In genomic region chrX:323721-324628, GRCh38 we compare ENCODE assay signal across 8 cellular contexts. TPM values are rescaled to one million over a fixed set of nuclear protein-coding genes. Genes with fewer than 3 reads are reported as not detected.
DNase-seq lines count a peak whose midpoint lies in the region; ATAC-seq and TF ChIP-seq lines count a peak whose summit lies in the region.

No MANE protein-coding gene starts in this region.

- peaks cover 4% of the 10 kb centered on the region for H3K27me3 Mint-ChIP-seq in activated naive CD8-positive, alpha-beta T cell treated with anti-CD3 and anti-CD28 coated beads for 36 hours
- peaks cover 15 to 21% (median 16%) of the 10 kb centered on the region in 3 donors for H3K27me3 Mint-ChIP-seq in immature natural killer cell (ENCODE audit: low read depth in 3 of 3)
- peaks cover 5% of the 10 kb centered on the region for H3K27me3 Mint-ChIP-seq in type B pancreatic cell

- H3K27ac ChIP-seq in substantia nigra (ENCODE audit: low read depth, low read length, poor library complexity, severe bottlenecking): no peak overlapping the region

- ATAC-seq in HG03442 (IDR thresholded peaks at IDR 0.05; ENCODE audit: unreplicated experiment) (peak; percentile 27), GM18873 (IDR thresholded peaks at IDR 0.05; ENCODE audit: low FRiP score, unreplicated experiment) (no peak)

- peak; percentile 25 for TF ChIP-seq CTCF in AG09309 (IDR thresholded peaks at IDR 0.05; ENCODE audit: control insufficient read depth, insufficient read depth, low read depth, low read length, missing control alignments)
- TF ChIP-seq CTCF in type B pancreatic cell (conservative IDR thresholded peaks at IDR 0.05): peak; percentile 47

- H3K4me3 ChIP-seq in AG09309 (ENCODE audit: control insufficient read depth, low read depth, low read length): no peak overlapping the region

- H3K27ac Mint-ChIP-seq in activated naive CD8-positive, alpha-beta T cell treated with anti-CD3 and anti-CD28 coated beads for 36 hours: no peak overlapping the region
- H3K27ac Mint-ChIP-seq in immature natural killer cell: peak overlapping the region in 4 of 6 donors; percentile 92 to 97 (median 94)
- H3K27ac Mint-ChIP-seq in type B pancreatic cell: peak overlapping the region; percentile 90

- H3K9me3 Mint-ChIP-seq in activated naive CD8-positive, alpha-beta T cell treated with anti-CD3 and anti-CD28 coated beads for 36 hours: no peaks in the 10 kb centered on the region
- H3K9me3 Mint-ChIP-seq in immature natural killer cell (no peaks in the 10 kb centered on the region), type B pancreatic cell (no peaks in the 10 kb centered on the region)

- H3K4me1 Mint-ChIP-seq in activated naive CD8-positive, alpha-beta T cell treated with anti-CD3 and anti-CD28 coated beads for 36 hours: peaks cover 16% of the 10 kb centered on the region
- H3K4me1 Mint-ChIP-seq in immature natural killer cell (peaks cover 22 to 30% of the 10 kb centered on the region in 2 donors), type B pancreatic cell (ENCODE audit: unreplicated experiment) (peaks cover 9% of the 10 kb centered on the region)

- DNase-seq in AG09309 (ENCODE audit: low read depth): no peak
- DNase-seq in activated naive CD8-positive, alpha-beta T cell treated with anti-CD3 and anti-CD28 coated beads for 36 hours: peak; percentile 54
- DNase-seq in immature natural killer cell: no peak
- no peak for DNase-seq in type B pancreatic cell (ENCODE audit: extremely low spot score, unreplicated experiment)
- no peak for DNase-seq in AG08396 (ENCODE audit: low spot score)
- no peak for DNase-seq in substantia nigra (lab: John Stamatoyannopoulos, UW)

- peak overlapping the region; percentile 53 for H3K4me3 Mint-ChIP-seq in activated naive CD8-positive, alpha-beta T cell treated with anti-CD3 and anti-CD28 coated beads for 36 hours
- H3K4me3 Mint-ChIP-seq in immature natural killer cell (peak overlapping the region in 2 of 5 donors; percentile 64 to 88), type B pancreatic cell (peak overlapping the region; percentile 79)

- H3K36me3 Mint-ChIP-seq in activated naive CD8-positive, alpha-beta T cell treated with anti-CD3 and anti-CD28 coated beads for 36 hours: no peaks in the 10 kb centered on the region
- H3K36me3 Mint-ChIP-seq in immature natural killer cell: no peaks in the 10 kb centered on the region
- H3K36me3 Mint-ChIP-seq in type B pancreatic cell: no peaks in the 10 kb centered on the region

RNA-seq across cellular contexts. Expression of gene GTPBP6, which starts 5.4 kb away (rescaled TPM):
- total RNA-seq in activated naive CD8-positive, alpha-beta T cell treated with anti-CD3 and anti-CD28 coated beads for 36 hours: 10 to 100 TPM; 70.5 to 71.7 TPM
- polyA plus RNA-seq in immature natural killer cell: 10 to 100 TPM; 37.2 to 44.1 (median 41.4) TPM
- 45.7 and 53.5 TPM in 2 replicates for total RNA-seq in type B pancreatic cell (ENCODE audit: low replicate concordance)

RNA-seq across cellular contexts. Expression of gene PLCXD1, which starts 42.8 kb away (rescaled TPM):
- total RNA-seq in activated naive CD8-positive, alpha-beta T cell treated with anti-CD3 and anti-CD28 coated beads for 36 hours: 10 to 100 TPM; 43.1 to 43.8 TPM
- 1 to 10 TPM; 1.2 to 7.5 (median 2.8) TPM for polyA plus RNA-seq in immature natural killer cell
- total RNA-seq in type B pancreatic cell (ENCODE audit: low replicate concordance): 47.5 and 54.8 TPM in 2 replicates
